Comparison of ENCODE assay signal across 1 cellular context in genomic region chr11:69716891-69717747, GRCh38.
TF ChIP-seq lines count a peak whose summit lies in the region.

No MANE protein-coding gene starts in this region.

TF ChIP-seq in WTC11, 78 proteins besides CTCF, POLR2A, EP300 and RAD21 (continued from another document):
- TF ChIP-seq, protein P1, sequence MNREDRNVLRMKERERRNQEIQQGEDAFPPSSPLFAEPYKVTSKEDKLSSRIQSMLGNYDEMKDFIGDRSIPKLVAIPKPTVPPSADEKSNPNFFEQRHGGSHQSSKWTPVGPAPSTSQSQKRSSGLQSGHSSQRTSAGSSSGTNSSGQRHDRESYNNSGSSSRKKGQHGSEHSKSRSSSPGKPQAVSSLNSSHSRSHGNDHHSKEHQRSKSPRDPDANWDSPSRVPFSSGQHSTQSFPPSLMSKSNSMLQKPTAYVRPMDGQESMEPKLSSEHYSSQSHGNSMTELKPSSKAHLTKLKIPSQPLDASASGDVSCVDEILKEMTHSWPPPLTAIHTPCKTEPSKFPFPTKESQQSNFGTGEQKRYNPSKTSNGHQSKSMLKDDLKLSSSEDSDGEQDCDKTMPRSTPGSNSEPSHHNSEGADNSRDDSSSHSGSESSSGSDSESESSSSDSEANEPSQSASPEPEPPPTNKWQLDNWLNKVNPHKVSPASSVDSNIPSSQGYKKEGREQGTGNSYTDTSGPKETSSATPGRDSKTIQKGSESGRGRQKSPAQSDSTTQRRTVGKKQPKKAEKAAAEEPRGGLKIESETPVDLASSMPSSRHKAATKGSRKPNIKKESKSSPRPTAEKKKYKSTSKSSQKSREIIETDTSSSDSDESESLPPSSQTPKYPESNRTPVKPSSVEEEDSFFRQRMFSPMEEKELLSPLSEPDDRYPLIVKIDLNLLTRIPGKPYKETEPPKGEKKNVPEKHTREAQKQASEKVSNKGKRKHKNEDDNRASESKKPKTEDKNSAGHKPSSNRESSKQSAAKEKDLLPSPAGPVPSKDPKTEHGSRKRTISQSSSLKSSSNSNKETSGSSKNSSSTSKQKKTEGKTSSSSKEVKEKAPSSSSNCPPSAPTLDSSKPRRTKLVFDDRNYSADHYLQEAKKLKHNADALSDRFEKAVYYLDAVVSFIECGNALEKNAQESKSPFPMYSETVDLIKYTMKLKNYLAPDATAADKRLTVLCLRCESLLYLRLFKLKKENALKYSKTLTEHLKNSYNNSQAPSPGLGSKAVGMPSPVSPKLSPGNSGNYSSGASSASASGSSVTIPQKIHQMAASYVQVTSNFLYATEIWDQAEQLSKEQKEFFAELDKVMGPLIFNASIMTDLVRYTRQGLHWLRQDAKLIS (CRISPR knock-in tag; IDR thresholded peaks at IDR 0.05; ENCODE audit: borderline replicate concordance) = no peak
- TF ChIP-seq SMAD4 (CRISPR knock-in tag; IDR thresholded peaks at IDR 0.05) = no peak
- no peak for TF ChIP-seq PRRX2 (CRISPR knock-in tag; IDR thresholded peaks at IDR 0.05)
